8 cellular contexts compared by ENCODE assay signal in the genomic region with DNA sequence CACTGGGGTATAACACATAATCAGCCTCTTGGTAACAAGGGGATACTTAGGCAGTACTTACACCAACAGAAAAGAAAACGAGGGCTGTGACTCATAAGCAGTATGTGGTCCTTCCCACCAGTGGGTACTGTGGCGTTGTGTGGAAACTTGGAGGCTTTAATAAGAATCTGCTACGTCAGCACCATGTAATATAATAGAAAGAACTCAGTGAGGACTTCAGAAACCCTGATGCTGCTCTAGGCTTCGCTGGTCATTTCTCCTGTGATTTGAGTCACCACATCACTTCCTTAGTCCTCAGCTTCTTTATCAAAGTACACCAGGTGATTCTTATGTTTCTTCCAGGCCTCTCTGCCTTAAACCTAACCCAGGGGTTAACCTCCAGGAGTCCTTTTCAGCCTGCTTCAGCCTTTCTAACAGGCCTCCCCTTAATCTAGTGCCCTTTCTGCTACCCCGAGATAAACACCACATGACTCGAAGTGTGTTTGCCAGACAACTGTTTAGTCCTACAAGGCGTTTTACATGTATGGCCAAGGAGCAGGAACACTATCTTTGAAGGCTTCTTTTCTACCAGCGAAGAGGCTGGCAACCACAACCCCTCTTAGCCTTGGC.
DNase-seq lines count a peak whose midpoint lies in the region; ATAC-seq and TF ChIP-seq lines count a peak whose summit lies in the region.

No MANE protein-coding gene starts in this region.

- H3K36me3 ChIP-seq in naive thymus-derived CD4-positive, alpha-beta T cell (ENCODE audit: control insufficient read depth in 2 of 3, insufficient read depth in 3 of 3, low read length in 3 of 3) = peaks cover 0 to 14% (median 0%) of the 10 kb centered on the region in 3 experiments

- POLR2A ChIA-PET in naive thymus-derived CD4-positive, alpha-beta T cell (lab: Charles Lee) = interaction anchor here (0.6 to 1.6 kb wide), 12 partner anchors 11 to 204 kb away, joined by 3 to 8 read pairs (median 4); a partner anchor contains a TSS
- POLR2A ChIA-PET in RWPE1 (lab: Yijun Ruan, JAX; ENCODE audit: low non-redundant PET) = no interaction called here

- TF ChIP-seq CTCF in chondrocyte (IDR thresholded peaks at IDR 0.05) (peak; percentile 59), type B pancreatic cell (conservative IDR thresholded peaks at IDR 0.05) (no peak), RWPE1 (conservative IDR thresholded peaks at IDR 0.05; ENCODE audit: low read depth) (no peak)

- peaks cover 59 to 64% of the 10 kb centered on the region in 2 donors for H3K4me1 ChIP-seq in naive thymus-derived CD4-positive, alpha-beta T cell (ENCODE audit: control insufficient read depth in 2 of 2, insufficient read depth in 2 of 2, low read length in 2 of 2)

- H3K9me3 Mint-ChIP-seq in chondrocyte (ENCODE audit: low read depth) (no peaks in the 10 kb centered on the region), type B pancreatic cell (no peaks in the 10 kb centered on the region)
- H3K9me3 Mint-ChIP-seq in naive thymus-derived CD4-positive, alpha-beta T cell = peaks cover 0 to 2% (median 0%) of the 10 kb centered on the region in 11 donors

- H3K4me3 ChIP-seq in naive thymus-derived CD4-positive, alpha-beta T cell (ENCODE audit: low read length) = peak overlapping the region; percentile 7

- no peaks in the 10 kb centered on the region for H3K36me3 Mint-ChIP-seq in chondrocyte (ENCODE audit: low read depth)
- H3K36me3 Mint-ChIP-seq in naive thymus-derived CD4-positive, alpha-beta T cell = peaks cover 0 to 31% (median 16%) of the 10 kb centered on the region in 5 donors
- H3K36me3 Mint-ChIP-seq in type B pancreatic cell = peaks cover 23% of the 10 kb centered on the region

- H3K9me3 ChIP-seq in naive thymus-derived CD4-positive, alpha-beta T cell (ENCODE audit: control insufficient read depth in 2 of 3, low read length in 3 of 3) = no peaks in the 10 kb centered on the region

- ATAC-seq in GM18519 (IDR thresholded peaks at IDR 0.05; ENCODE audit: low FRiP score, unreplicated experiment) = peak; percentile 67
- ATAC-seq in HG02885 (IDR thresholded peaks at IDR 0.05; ENCODE audit: poor library complexity, unreplicated experiment) = peak; percentile 68
- peak; percentile 89 for ATAC-seq in naive thymus-derived CD4-positive, alpha-beta T cell

- no peak overlapping the region for H3K4me3 Mint-ChIP-seq in chondrocyte (ENCODE audit: unreplicated experiment)
- H3K4me3 Mint-ChIP-seq in naive thymus-derived CD4-positive, alpha-beta T cell = peak overlapping the region; percentile 20 to 73 (median 64)
- no peak overlapping the region for H3K4me3 Mint-ChIP-seq in type B pancreatic cell

- intact Hi-C loops in naive thymus-derived CD4-positive, alpha-beta T cell (cut with micrococcal nuclease) = loop anchor here (1.0 to 2.0 kb wide), 20 partner anchors 8 to 239 kb away; a partner anchor contains a TSS

- peak overlapping the region; percentile 68 for H3K27ac ChIP-seq in naive thymus-derived CD4-positive, alpha-beta T cell (ENCODE audit: low read depth, low read length)
- H3K27ac ChIP-seq in RWPE1 = no peak overlapping the region

- CTCF ChIA-PET in naive thymus-derived CD4-positive, alpha-beta T cell (lab: Charles Lee) = interaction anchor here (0.8 to 1.9 kb wide), 4 partner anchors 16 to 239 kb away, joined by 4 to 5 read pairs (median 4); no protein-coding TSS in a partner anchor
- CTCF ChIA-PET in RWPE1 (lab: Yijun Ruan, JAX) = no interaction called here

- H3K27me3 ChIP-seq in naive thymus-derived CD4-positive, alpha-beta T cell (ENCODE audit: control insufficient read depth in 2 of 2, insufficient read depth in 2 of 2, low read length in 2 of 2) = no peaks in the 10 kb centered on the region

- DNase-seq in T1000 (lab: John Stamatoyannopoulos, UW) (peak; percentile 22), chondrocyte (ENCODE audit: low spot score) (no peak), type B pancreatic cell (ENCODE audit: extremely low spot score, unreplicated experiment) (no peak), DMS53 treated with DMSO at 0.1 percent for 48 hours (lab: John Stamatoyannopoulos, UW; ENCODE audit: unreplicated experiment) (no peak), RWPE1 (ENCODE audit: low spot score) (no peak)
- peak in 8 of 9 donors; percentile 31 to 77 (median 56) for DNase-seq in naive thymus-derived CD4-positive, alpha-beta T cell

- H3K27me3 Mint-ChIP-seq in chondrocyte (ENCODE audit: low read depth) = no peaks in the 10 kb centered on the region
- no peaks in the 10 kb centered on the region for H3K27me3 Mint-ChIP-seq in naive thymus-derived CD4-positive, alpha-beta T cell
- H3K27me3 Mint-ChIP-seq in type B pancreatic cell = no peaks in the 10 kb centered on the region

- H3K4me1 Mint-ChIP-seq in chondrocyte (ENCODE audit: low read depth) (peaks cover 33% of the 10 kb centered on the region), type B pancreatic cell (ENCODE audit: unreplicated experiment) (peaks cover 36% of the 10 kb centered on the region)
- peaks cover 54 to 96% (median 88%) of the 10 kb centered on the region in 7 donors for H3K4me1 Mint-ChIP-seq in naive thymus-derived CD4-positive, alpha-beta T cell

- peak overlapping the region; percentile 49 for H3K27ac Mint-ChIP-seq in chondrocyte (ENCODE audit: unreplicated experiment)
- peak overlapping the region; percentile 78 to 97 (median 92) for H3K27ac Mint-ChIP-seq in naive thymus-derived CD4-positive, alpha-beta T cell
- H3K27ac Mint-ChIP-seq in type B pancreatic cell = peak overlapping the region; percentile 37

Comparison
In these comparisons a context has a peak if more than half of its experiments do, and no peak if none do; other contexts are left out.
1. DNase-seq: peak in T1000 (single experiment) and naive thymus-derived CD4-positive, alpha-beta T cell (8 of 9); none in chondrocyte (single experiment), type B pancreatic cell (single experiment), DMS53 treated with DMSO at 0.1 percent for 48 hours (single experiment) and RWPE1 (single experiment).
2. H3K27ac Mint-ChIP-seq: peak in every context shown above with its lines; median percentile 92 in naive thymus-derived CD4-positive, alpha-beta T cell; 49 in chondrocyte; 37 in type B pancreatic cell.
3. H3K4me3 Mint-ChIP-seq: peak in naive thymus-derived CD4-positive, alpha-beta T cell (10 of 10); none in chondrocyte (single experiment) and type B pancreatic cell (single experiment).
4. Peak in every context shown above with its lines, with median percentiles within 50 percentile points of each other: ATAC-seq.